ENCODE assay signal across 14 cellular contexts in genomic region chr9:94801685-94802084, GRCh38.
DNase-seq lines count a peak whose midpoint lies in the region; ATAC-seq and TF ChIP-seq lines count a peak whose summit lies in the region.
"Had no signal": no experiment of that assay in that cellular context is flagged by ENCODE, and none has a peak within 500 bp of the region (broad histone marks: within the 10 kb centered on the region; RNA-seq: fewer than 3 reads in every experiment).

No MANE protein-coding gene starts in this region.

- no peaks in the 10 kb centered on the region for H3K27me3 ChIP-seq in layer of hippocampus (ENCODE audit: control insufficient read depth, insufficient read depth, low read length)
- no peaks in the 10 kb centered on the region for H3K27me3 ChIP-seq in effector memory CD4-positive, alpha-beta T cell (replicated peaks; ENCODE audit: control insufficient read depth, insufficient read depth, low read length, poor library complexity, severe bottlenecking)

- no peak for ATAC-seq in GM21526 (IDR thresholded peaks at IDR 0.05; ENCODE audit: low FRiP score, unreplicated experiment)
- ATAC-seq: activated CD8-positive, alpha-beta memory T cell treated with anti-CD3 and anti-CD28 coated beads, Interleukin-2, amount 10 ng/mL, durations not matched to agents 7 days and 5 days; naive thymus-derived CD8-positive, alpha-beta T cell had no signal

- H3K4me3 ChIP-seq in coronary artery, result peak overlapping the region; percentile 48
- H3K4me3 ChIP-seq in effector memory CD4-positive, alpha-beta T cell (ENCODE audit: insufficient read depth, low read depth, low read length, poor library complexity, severe bottlenecking), result no peak overlapping the region

- H3K27ac ChIP-seq in coronary artery (peak overlapping the region; percentile 69 to 92), layer of hippocampus (ENCODE audit: low read depth, low read length) (peak overlapping the region; percentile 70)
- no peak overlapping the region for H3K27ac ChIP-seq in effector memory CD4-positive, alpha-beta T cell (ENCODE audit: insufficient read depth, low read length, poor library complexity, severe bottlenecking)

- no peaks in the 10 kb centered on the region for H3K9me3 ChIP-seq in effector memory CD4-positive, alpha-beta T cell (ENCODE audit: control insufficient read depth, low read length)

- peak; percentile 98 for DNase-seq in LHCN-M2 (ENCODE audit: low read depth)
- no peak for DNase-seq in coronary artery (ENCODE audit: low spot score)
- peak; percentile 30 for DNase-seq in superior temporal gyrus (ENCODE audit: extremely low spot score)
- no peak for DNase-seq in DMS79 treated with DMSO at 0.1 percent for 48 hours (lab: John Stamatoyannopoulos, UW)
- no peak for DNase-seq in effector memory CD4-positive, alpha-beta T cell
- no peak for DNase-seq in GF-D8 (lab: John Stamatoyannopoulos, UW)
- DNase-seq: activated CD8-positive, alpha-beta memory T cell treated with anti-CD3 and anti-CD28 coated beads, Interleukin-2, amount 10 ng/mL, durations not matched to agents 7 days and 5 days; activated naive CD8-positive, alpha-beta T cell treated with anti-CD3 and anti-CD28 coated beads, Interleukin-2, amount 10 ng/mL, durations not matched to agents 7 days and 5 days; CD4-positive, alpha-beta memory T cell; effector CD8-positive, alpha-beta T cell; naive thymus-derived CD8-positive, alpha-beta T cell; NCI-H226 had no signal

- H3K36me3 ChIP-seq in effector memory CD4-positive, alpha-beta T cell (ENCODE audit: control insufficient read depth, insufficient read depth, low read length), result peaks cover 5% of the 10 kb centered on the region

- TF ChIP-seq CTCF in coronary artery (IDR thresholded peaks at IDR 0.05), result no peak

- H3K4me1 ChIP-seq in effector memory CD4-positive, alpha-beta T cell (ENCODE audit: control insufficient read depth, insufficient read depth, low read length, poor library complexity, severe bottlenecking), result no peaks in the 10 kb centered on the region

Comparison
In these comparisons a context has a peak if more than half of its experiments do, and no peak if none do; other contexts are left out.
1. DNase-seq: peak in LHCN-M2 (single experiment) and superior temporal gyrus (single experiment); none in coronary artery (single experiment), DMS79 treated with DMSO at 0.1 percent for 48 hours (single experiment), effector memory CD4-positive, alpha-beta T cell (0 of 3) and GF-D8 (single experiment).